In the genomic region with DNA sequence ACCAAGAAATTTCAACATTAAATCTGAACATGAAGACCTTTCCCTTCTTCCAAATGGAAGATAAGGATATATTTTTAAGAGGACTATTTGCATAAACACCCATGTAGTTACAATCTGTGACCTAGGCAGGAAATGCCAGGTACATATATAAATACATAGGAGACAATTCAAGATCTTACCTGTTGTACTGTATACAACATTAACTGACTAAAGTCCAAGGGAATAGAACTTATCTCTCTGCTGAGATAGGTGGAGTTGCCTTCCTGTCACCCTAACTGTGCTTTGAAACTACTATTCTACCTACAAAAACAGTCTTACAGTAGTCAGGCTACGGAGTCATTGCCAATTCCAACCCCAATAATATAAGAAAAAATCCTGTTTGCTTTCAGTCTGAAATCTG, we compare ENCODE assay signal across 28 cellular contexts.
"Had no signal": no experiment of that assay in that cellular context is flagged by ENCODE, and none has a peak within 500 bp of the region (broad histone marks: within the 10 kb centered on the region; RNA-seq: fewer than 3 reads in every experiment).

No MANE protein-coding gene starts in this region.

- H3K27ac Mint-ChIP-seq: activated naive CD4-positive, alpha-beta T cell treated with anti-CD3 and anti-CD28 coated beads for 36 hours; activated naive CD8-positive, alpha-beta T cell treated with anti-CD3 and anti-CD28 coated beads for 36 hours; naive thymus-derived CD8-positive, alpha-beta T cell; T-helper 1 cell treated with Interleukin-12 subunit alpha and Interleukin-12 subunit beta and Interleukin-4 antibody, amounts not matched to agents 30 μg/mL and 1 μg/mL, for 36 hours had no signal

- H3K4me3 Mint-ChIP-seq: activated naive CD4-positive, alpha-beta T cell treated with anti-CD3 and anti-CD28 coated beads for 36 hours; activated naive CD8-positive, alpha-beta T cell treated with anti-CD3 and anti-CD28 coated beads for 36 hours; naive thymus-derived CD8-positive, alpha-beta T cell; neural crest cell; T-helper 1 cell treated with Interleukin-12 subunit alpha and Interleukin-12 subunit beta and Interleukin-4 antibody, amounts not matched to agents 30 μg/mL and 1 μg/mL, for 36 hours had no signal

- H3K4me1 Mint-ChIP-seq: neural crest cell had no signal

- H3K36me3 ChIP-seq: uterus had no signal

- H3K27me3 ChIP-seq: adrenal gland, body of pancreas, pancreas, uterus had no signal

- H3K9me3 ChIP-seq: adrenal gland, body of pancreas, pancreas, psoas muscle, uterus had no signal

- DNase-seq: activated CD4-positive, alpha-beta T cell treated with anti-CD3 and anti-CD28 coated beads for 1 hour; activated CD8-positive, alpha-beta memory T cell treated with anti-CD3 and anti-CD28 coated beads for 24 hours; activated effector memory CD4-positive, alpha-beta T cell treated with Interleukin-2 at 50 U/mL for 16 hours; activated naive CD4-positive, alpha-beta T cell treated with anti-CD3 and anti-CD28 coated beads for 36 hours; activated naive CD8-positive, alpha-beta T cell treated with anti-CD3 and anti-CD28 coated beads for 36 hours; adrenal gland; aorta; body of pancreas; cerebellar nuclear complex; dorsolateral prefrontal cortex; effector memory CD4-positive, alpha-beta T cell; islet precursor cell; left ventricle myocardium superior; mammary epithelial cell; midbrain; naive thymus-derived CD8-positive, alpha-beta T cell; nucleus accumbens; pancreas; psoas muscle; stimulated activated CD4-positive, alpha-beta T cell treated with anti-CD3 and anti-CD28 coated beads, Interleukin-15, amount 100 ng/mL, for 24 hours; stimulated activated CD4-positive, alpha-beta T cell treated with anti-CD3 and anti-CD28 coated beads, Interleukin-2, amount 100 ng/mL, for 24 hours; stimulated activated naive CD4-positive, alpha-beta T cell; T1000; trophoblast cell; uterus had no signal

- H3K4me3 ChIP-seq: adrenal gland, body of pancreas, coronary artery, dorsolateral prefrontal cortex, pancreas, psoas muscle, uterus had no signal

- H3K27ac ChIP-seq: coronary artery, dorsolateral prefrontal cortex, psoas muscle, uterus had no signal

- H3K36me3 Mint-ChIP-seq: activated naive CD8-positive, alpha-beta T cell treated with anti-CD3 and anti-CD28 coated beads for 36 hours; naive thymus-derived CD8-positive, alpha-beta T cell had no signal

- H3K27me3 Mint-ChIP-seq: activated naive CD8-positive, alpha-beta T cell treated with anti-CD3 and anti-CD28 coated beads for 36 hours; naive thymus-derived CD8-positive, alpha-beta T cell had no signal

- ATAC-seq: body of pancreas; left ventricle myocardium superior; naive thymus-derived CD8-positive, alpha-beta T cell; psoas muscle had no signal

- H3K4me1 ChIP-seq: psoas muscle, uterus had no signal
